Comparison of ENCODE assay signal across 25 cellular contexts in the genomic region with DNA sequence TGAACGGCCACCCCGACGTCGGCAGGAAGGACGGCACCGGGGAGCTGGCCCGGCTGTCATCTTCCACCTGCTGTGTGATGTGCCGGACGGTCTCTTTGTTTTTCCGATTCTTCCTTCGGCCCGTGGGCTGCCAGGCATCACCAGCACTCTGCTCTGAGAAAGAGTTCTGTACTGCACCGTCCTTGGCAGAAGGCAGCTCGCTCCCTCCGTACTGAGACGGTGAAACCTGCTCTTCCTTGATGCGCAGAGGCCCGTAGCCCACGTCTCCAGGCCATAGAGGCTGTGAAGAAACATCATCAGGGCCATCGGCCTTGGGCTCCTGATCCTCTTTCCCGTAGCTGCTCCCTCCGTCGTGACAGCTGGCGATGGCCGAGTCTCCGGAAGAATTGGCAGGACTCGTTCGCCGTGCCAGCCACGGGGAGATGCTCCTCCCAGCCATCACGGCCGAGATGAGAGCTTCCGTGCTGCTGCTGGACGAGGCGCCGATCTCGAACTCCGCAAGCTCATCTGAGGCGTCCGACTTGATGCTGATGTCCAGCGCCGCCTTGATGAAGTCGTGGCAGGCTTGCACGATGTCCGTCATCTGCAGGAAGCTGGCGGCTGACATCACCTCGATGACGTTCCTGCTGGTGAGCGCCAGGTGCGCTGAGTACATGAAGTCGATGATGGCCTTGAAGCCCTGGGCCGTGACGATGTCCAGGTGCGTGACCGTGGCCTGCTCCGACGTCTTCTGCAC. TPM values are rescaled to one million over a fixed set of nuclear protein-coding genes. Genes with fewer than 3 reads are reported as not detected.
DNase-seq lines count a peak whose midpoint lies in the region; ATAC-seq and TF ChIP-seq lines count a peak whose summit lies in the region.
"Had no signal": no experiment of that assay in that cellular context is flagged by ENCODE, and none has a peak within 500 bp of the region (broad histone marks: within the 10 kb centered on the region; RNA-seq: fewer than 3 reads in every experiment).

No MANE protein-coding gene starts in this region.

- H3K9me3 ChIP-seq in cardiac muscle cell (ENCODE audit: low read depth) (no peaks in the 10 kb centered on the region), right atrium auricular region (no peaks in the 10 kb centered on the region), parathyroid adenoma (ENCODE audit: control insufficient read depth, low read length) (no peaks in the 10 kb centered on the region)
- H3K9me3 ChIP-seq: Peyer's patch had no signal

- no peaks in the 10 kb centered on the region for H3K9me3 Mint-ChIP-seq in WTC11
- H3K9me3 Mint-ChIP-seq: CD8-positive, alpha-beta T cell; HFFc6 had no signal

- DNase-seq in cardiac muscle cell (ENCODE audit: low read depth in 1 of 2, low spot score in 1 of 2) (no peak), right atrium auricular region (ENCODE audit: low spot score) (no peak), COLO668 (lab: John Stamatoyannopoulos, UW; ENCODE audit: unreplicated experiment) (peak; percentile 41), WTC11 (ENCODE audit: low spot score) (no peak), NCI-H1694 (lab: John Stamatoyannopoulos, UW) (no peak)
- DNase-seq in stimulated activated naive CD4-positive, alpha-beta T cell treated with Interleukin-2 at 50 U/mL for 16 hours (lab: John Stamatoyannopoulos, UW): no peak
- DNase-seq: ACHN; C1 segment of cervical spinal cord; Calu3; CD8-positive, alpha-beta T cell; EL; H7; HFFc6; NCI-H1105; NCI-H146; NCI-H2081; NCI-H2171; NCI-H345; NCI-H524 treated with DMSO at 0.1 percent for 48 hours; NCI-H82; Peyer's patch had no signal

- peaks cover 36% of the 10 kb centered on the region for H3K79me2 ChIP-seq in parathyroid adenoma

- H3K4me3 Mint-ChIP-seq in WTC11: no peak overlapping the region
- H3K4me3 Mint-ChIP-seq: CD8-positive, alpha-beta T cell; HFFc6 had no signal

- peaks cover 38% of the 10 kb centered on the region for H3K4me1 ChIP-seq in cardiac muscle cell (ENCODE audit: low read depth)
- H3K4me1 ChIP-seq in right atrium auricular region: peaks cover 0 to 54% of the 10 kb centered on the region in 2 donors
- H3K4me1 ChIP-seq in parathyroid adenoma: no peaks in the 10 kb centered on the region
- H3K4me1 ChIP-seq: Peyer's patch had no signal

- no peak overlapping the region for H3K9ac ChIP-seq in parathyroid adenoma

- H3K27ac Mint-ChIP-seq in WTC11: peak overlapping the region; percentile 29; the same call in 1 of the 2 replicates
- H3K27ac Mint-ChIP-seq: CD8-positive, alpha-beta T cell; HFFc6 had no signal

- no peak overlapping the region for H3K4me2 ChIP-seq in parathyroid adenoma (ENCODE audit: low read length)

- ATAC-seq in WTC11: no peak
- ATAC-seq in HG02623 (IDR thresholded peaks at IDR 0.05; ENCODE audit: unreplicated experiment): no peak
- ATAC-seq: CD8-positive, alpha-beta T cell had no signal

- POLR2A ChIA-PET in WTC11 (lab: Charles Lee): no interaction called here

- 0 out of 2 replicates have a peak, but pooled peaks cover 3% of the 10 kb centered on the region for H3K4me1 Mint-ChIP-seq in WTC11

- no peak for TF ChIP-seq CTCF in cardiac muscle cell (IDR thresholded peaks at IDR 0.05; ENCODE audit: low read depth, low read length)
- TF ChIP-seq CTCF in right atrium auricular region (IDR thresholded peaks at IDR 0.05): no peak
- TF ChIP-seq CTCF in WTC11 (IDR thresholded peaks at IDR 0.05): no peak
- TF ChIP-seq CTCF in parathyroid adenoma (IDR thresholded peaks at IDR 0.05): no peak

- no peaks in the 10 kb centered on the region for H3K27me3 ChIP-seq in cardiac muscle cell
- H3K27me3 ChIP-seq in right atrium auricular region: no peaks in the 10 kb centered on the region
- no peaks in the 10 kb centered on the region for H3K27me3 ChIP-seq in parathyroid adenoma (ENCODE audit: control insufficient read depth, insufficient read depth, low read length)
- H3K27me3 ChIP-seq: Peyer's patch had no signal

- H3K27ac ChIP-seq in cardiac muscle cell: peak overlapping the region; percentile 97
- peak overlapping the region in 1 of 2 donors; percentile 86 for H3K27ac ChIP-seq in right atrium auricular region
- peak overlapping the region; percentile 29 for H3K27ac ChIP-seq in parathyroid adenoma
- H3K27ac ChIP-seq: 22Rv1, HL-60, Peyer's patch had no signal

- no peaks in the 10 kb centered on the region for H3K27me3 Mint-ChIP-seq in WTC11 (ENCODE audit: low read depth)

- CTCF ChIA-PET in WTC11 (lab: Charles Lee): interaction anchor here (0.8 to 3.0 kb wide), 3 partner anchors 14 to 49 kb away, joined by 3 to 13 read pairs (median 9); no protein-coding TSS in a partner anchor

- H3K4me3 ChIP-seq in cardiac muscle cell (no peak overlapping the region), right atrium auricular region (no peak overlapping the region), parathyroid adenoma (ENCODE audit: low read depth, low read length) (no peak overlapping the region)
- H3K4me3 ChIP-seq: Peyer's patch had no signal

- no peaks in the 10 kb centered on the region for H3K36me3 Mint-ChIP-seq in WTC11
- H3K36me3 Mint-ChIP-seq: CD8-positive, alpha-beta T cell had no signal

- peaks cover 14% of the 10 kb centered on the region for H3K36me3 ChIP-seq in cardiac muscle cell
- H3K36me3 ChIP-seq in right atrium auricular region: peaks cover 17% of the 10 kb centered on the region
- H3K36me3 ChIP-seq in parathyroid adenoma (ENCODE audit: control insufficient read depth, insufficient read depth, low read length): no peaks in the 10 kb centered on the region

- no peak overlapping the region for H2AFZ ChIP-seq in parathyroid adenoma

TF ChIP-seq in WTC11, 78 proteins besides CTCF, POLR2A, EP300 and RAD21 (continues in another document):
- TF ChIP-seq SOX15 (CRISPR knock-in tag; IDR thresholded peaks at IDR 0.05): no peak
- no peak for TF ChIP-seq SMAD3 (CRISPR knock-in tag; IDR thresholded peaks at IDR 0.05; ENCODE audit: borderline replicate concordance)
- no peak for TF ChIP-seq MXD4 (CRISPR knock-in tag; IDR thresholded peaks at IDR 0.05; ENCODE audit: borderline replicate concordance)
- TF ChIP-seq, protein P1, sequence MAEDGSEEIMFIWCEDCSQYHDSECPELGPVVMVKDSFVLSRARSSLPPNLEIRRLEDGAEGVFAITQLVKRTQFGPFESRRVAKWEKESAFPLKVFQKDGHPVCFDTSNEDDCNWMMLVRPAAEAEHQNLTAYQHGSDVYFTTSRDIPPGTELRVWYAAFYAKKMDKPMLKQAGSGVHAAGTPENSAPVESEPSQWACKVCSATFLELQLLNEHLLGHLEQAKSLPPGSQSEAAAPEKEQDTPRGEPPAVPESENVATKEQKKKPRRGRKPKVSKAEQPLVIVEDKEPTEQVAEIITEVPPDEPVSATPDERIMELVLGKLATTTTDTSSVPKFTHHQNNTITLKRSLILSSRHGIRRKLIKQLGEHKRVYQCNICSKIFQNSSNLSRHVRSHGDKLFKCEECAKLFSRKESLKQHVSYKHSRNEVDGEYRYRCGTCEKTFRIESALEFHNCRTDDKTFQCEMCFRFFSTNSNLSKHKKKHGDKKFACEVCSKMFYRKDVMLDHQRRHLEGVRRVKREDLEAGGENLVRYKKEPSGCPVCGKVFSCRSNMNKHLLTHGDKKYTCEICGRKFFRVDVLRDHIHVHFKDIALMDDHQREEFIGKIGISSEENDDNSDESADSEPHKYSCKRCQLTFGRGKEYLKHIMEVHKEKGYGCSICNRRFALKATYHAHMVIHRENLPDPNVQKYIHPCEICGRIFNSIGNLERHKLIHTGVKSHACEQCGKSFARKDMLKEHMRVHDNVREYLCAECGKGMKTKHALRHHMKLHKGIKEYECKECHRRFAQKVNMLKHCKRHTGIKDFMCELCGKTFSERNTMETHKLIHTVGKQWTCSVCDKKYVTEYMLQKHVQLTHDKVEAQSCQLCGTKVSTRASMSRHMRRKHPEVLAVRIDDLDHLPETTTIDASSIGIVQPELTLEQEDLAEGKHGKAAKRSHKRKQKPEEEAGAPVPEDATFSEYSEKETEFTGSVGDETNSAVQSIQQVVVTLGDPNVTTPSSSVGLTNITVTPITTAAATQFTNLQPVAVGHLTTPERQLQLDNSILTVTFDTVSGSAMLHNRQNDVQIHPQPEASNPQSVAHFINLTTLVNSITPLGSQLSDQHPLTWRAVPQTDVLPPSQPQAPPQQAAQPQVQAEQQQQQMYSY (CRISPR knock-in tag; IDR thresholded peaks at IDR 0.05): no peak
- TF ChIP-seq ZNF416 (CRISPR knock-in tag; IDR thresholded peaks at IDR 0.05): no peak
- no peak for TF ChIP-seq NFE2L1 (CRISPR knock-in tag; IDR thresholded peaks at IDR 0.05)
- TF ChIP-seq, protein P2, sequence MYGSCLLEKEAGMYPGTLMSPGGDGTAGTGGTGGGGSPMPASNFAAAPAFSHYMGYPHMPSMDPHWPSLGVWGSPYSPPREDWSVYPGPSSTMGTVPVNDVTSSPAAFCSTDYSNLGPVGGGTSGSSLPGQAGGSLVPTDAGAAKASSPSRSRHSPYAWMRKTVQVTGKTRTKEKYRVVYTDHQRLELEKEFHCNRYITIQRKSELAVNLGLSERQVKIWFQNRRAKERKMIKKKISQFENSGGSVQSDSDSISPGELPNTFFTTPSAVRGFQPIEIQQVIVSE (CRISPR knock-in tag; IDR thresholded peaks at IDR 0.05; ENCODE audit: borderline replicate concordance): no peak
- TF ChIP-seq, protein P3, sequence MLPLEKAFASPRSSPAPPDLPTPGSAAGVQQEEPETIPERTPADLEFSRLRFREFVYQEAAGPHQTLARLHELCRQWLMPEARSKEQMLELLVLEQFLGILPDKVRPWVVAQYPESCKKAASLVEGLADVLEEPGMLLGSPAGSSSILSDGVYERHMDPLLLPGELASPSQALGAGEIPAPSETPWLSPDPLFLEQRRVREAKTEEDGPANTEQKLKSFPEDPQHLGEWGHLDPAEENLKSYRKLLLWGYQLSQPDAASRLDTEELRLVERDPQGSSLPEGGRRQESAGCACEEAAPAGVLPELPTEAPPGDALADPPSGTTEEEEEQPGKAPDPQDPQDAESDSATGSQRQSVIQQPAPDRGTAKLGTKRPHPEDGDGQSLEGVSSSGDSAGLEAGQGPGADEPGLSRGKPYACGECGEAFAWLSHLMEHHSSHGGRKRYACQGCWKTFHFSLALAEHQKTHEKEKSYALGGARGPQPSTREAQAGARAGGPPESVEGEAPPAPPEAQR (CRISPR knock-in tag; IDR thresholded peaks at IDR 0.05): no peak
- TF ChIP-seq NR2C2 (CRISPR knock-in tag; IDR thresholded peaks at IDR 0.05): no peak
- TF ChIP-seq ZNF396 (CRISPR knock-in tag; IDR thresholded peaks at IDR 0.05; ENCODE audit: borderline replicate concordance): no peak

RNA-seq across cellular contexts. Expression of a gene that starts 41.1 kb away (rescaled TPM):
- total RNA-seq in cardiac muscle cell (43.1 and 53.4 TPM in 2 replicates), right atrium auricular region (10 to 100 TPM; 12.2 to 17.8 TPM), WTC11 (2021) (18.9 to 20.1 TPM (median 20.1 TPM) in 3 replicates)
- polyA plus RNA-seq in cardiac muscle cell: 24.1 and 24.5 TPM in 2 replicates
- total RNA-seq: CD8-positive, alpha-beta T cell had no signal

RNA-seq across cellular contexts. Expression of a gene that starts 50.4 kb away (rescaled TPM):
- 79.2 and 177 TPM in 2 replicates for total RNA-seq in cardiac muscle cell
- polyA plus RNA-seq in cardiac muscle cell: 46.6 and 58.0 TPM in 2 replicates
- total RNA-seq in right atrium auricular region: 10 to 100 TPM; 30.1 to 30.7 TPM
- 41.6 to 47.2 TPM (median 43.3 TPM) in 3 replicates for total RNA-seq in WTC11 (2021)

RNA-seq across cellular contexts. Expression of a gene that starts 53.5 kb away (rescaled TPM):
- total RNA-seq in cardiac muscle cell (10.1 and 19.2 TPM in 2 replicates), right atrium auricular region (1 to 10 TPM; 2.4 to 2.5 TPM), WTC11 (2021) (4.5 to 7.0 TPM (median 6.0 TPM) in 3 replicates)
- polyA plus RNA-seq in cardiac muscle cell: 7.0 and 17.4 TPM in 2 replicates
